In the genomic region with DNA sequence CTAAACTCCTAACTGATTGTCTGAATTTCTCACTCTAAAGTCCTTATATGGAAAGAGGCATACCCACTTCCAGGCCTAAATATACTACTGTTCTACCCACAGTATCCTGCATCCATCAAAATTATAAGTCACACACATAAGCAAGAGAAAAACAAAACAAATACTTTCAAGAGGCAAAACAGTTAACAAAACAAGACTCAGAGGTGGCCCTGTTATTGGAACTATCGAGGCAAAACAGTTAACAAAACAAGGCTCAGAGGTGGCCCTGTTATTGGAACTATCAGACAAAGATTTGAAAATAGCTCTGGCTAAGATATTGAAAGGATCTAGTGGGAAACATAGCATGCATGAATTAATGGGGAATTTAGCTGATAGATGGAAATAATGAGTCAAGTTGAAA, we compare ENCODE assay signal across 22 cellular contexts.
"Had no signal": no experiment of that assay in that cellular context is flagged by ENCODE, and none has a peak within 500 bp of the region (broad histone marks: within the 10 kb centered on the region; RNA-seq: fewer than 3 reads in every experiment).

No MANE protein-coding gene starts in this region.

- H3K4me3 Mint-ChIP-seq: activated naive CD8-positive, alpha-beta T cell; brain; naive thymus-derived CD8-positive, alpha-beta T cell had no signal

- H3K36me3 ChIP-seq: colonic mucosa, lower lobe of right lung, neutrophil, sigmoid colon, vagina had no signal

- DNase-seq: activated CD4-positive, CD25-positive, alpha-beta regulatory T cell; caudate nucleus; colonic mucosa; erythroblast; foreskin melanocyte; glutamatergic neuron; hippocampal formation; left colon; lower lobe of right lung; naive thymus-derived CD8-positive, alpha-beta T cell; sigmoid colon; spleen; stimulated activated CD4-positive, alpha-beta T cell treated with anti-CD3 and anti-CD28 coated beads, Interleukin-4, amount 100 ng/mL, for 4 hours; stimulated activated naive CD4-positive, alpha-beta T cell treated with Interleukin-2 at 50 U/mL for 16 hours; T1000; trophoblast cell had no signal

- ATAC-seq: lower lobe of right lung; naive thymus-derived CD8-positive, alpha-beta T cell had no signal

- H3K4me1 ChIP-seq: colonic mucosa, parathyroid adenoma had no signal

- H3K27me3 ChIP-seq: colonic mucosa, neutrophil, sigmoid colon, spleen, suprapubic skin, vagina had no signal

- H3K27ac ChIP-seq: colonic mucosa, lower lobe of right lung, neutrophil, parathyroid adenoma, sigmoid colon, suprapubic skin, vagina had no signal

- H3K9ac ChIP-seq: parathyroid adenoma had no signal

- H3K9me3 ChIP-seq: colonic mucosa, neutrophil, sigmoid colon, vagina had no signal

- H3K4me3 ChIP-seq: colonic mucosa, lower lobe of right lung, sigmoid colon, spleen, suprapubic skin, vagina had no signal

- H3K27me3 Mint-ChIP-seq: activated naive CD8-positive, alpha-beta T cell; brain; naive thymus-derived CD8-positive, alpha-beta T cell had no signal

- H2AFZ ChIP-seq: parathyroid adenoma had no signal

- H3K27ac Mint-ChIP-seq: activated naive CD8-positive, alpha-beta T cell; brain had no signal
